1 cellular context compared by ENCODE assay signal in the genomic region with DNA sequence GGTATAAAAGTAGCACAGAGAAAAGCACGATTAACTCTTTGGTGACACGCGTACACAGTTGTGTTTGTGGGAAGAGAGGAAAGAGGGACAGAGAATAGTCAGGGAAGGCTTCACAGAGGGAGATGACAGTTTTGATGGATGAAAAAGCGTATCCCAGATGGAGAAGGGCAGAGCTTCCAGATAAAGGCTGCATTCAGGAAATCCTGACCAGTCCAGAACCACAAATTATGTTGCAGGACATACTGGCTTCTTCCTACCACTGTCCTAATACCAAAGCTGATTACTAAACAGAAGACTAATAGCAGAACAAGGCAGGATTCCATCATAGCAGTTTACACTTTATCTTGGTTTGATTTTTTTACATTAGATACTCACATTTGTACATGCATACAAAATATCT.
TF ChIP-seq lines count a peak whose summit lies in the region.

No MANE protein-coding gene starts in this region.

TF ChIP-seq in HEK293T, 16 proteins besides CTCF, POLR2A, EP300 and RAD21:
- TF ChIP-seq HDGF (IDR thresholded peaks at IDR 0.05; ENCODE audit: borderline replicate concordance) (no peak), SP1 (IDR thresholded peaks at IDR 0.05) (no peak), BHLHE40 (IDR thresholded peaks at IDR 0.05; ENCODE audit: borderline replicate concordance) (no peak), L3MBTL2 (conservative IDR thresholded peaks at IDR 0.05) (no peak), LEF1 (IDR thresholded peaks at IDR 0.05; ENCODE audit: borderline replicate concordance) (no peak), FOXK2 (IDR thresholded peaks at IDR 0.05) (no peak), ARNT (IDR thresholded peaks at IDR 0.05) (no peak), NFRKB (IDR thresholded peaks at IDR 0.05) (no peak), FOXA1 (IDR thresholded peaks at IDR 0.05) (no peak), TARDBP (IDR thresholded peaks at IDR 0.05) (no peak), PKNOX1 (IDR thresholded peaks at IDR 0.05) (no peak), ZNF384 (IDR thresholded peaks at IDR 0.05) (no peak), FOXM1 (IDR thresholded peaks at IDR 0.05; ENCODE audit: borderline replicate concordance) (no peak), CTBP1 (IDR thresholded peaks at IDR 0.05; ENCODE audit: borderline replicate concordance) (no peak)
